22 cellular contexts compared by ENCODE assay signal in the genomic region with DNA sequence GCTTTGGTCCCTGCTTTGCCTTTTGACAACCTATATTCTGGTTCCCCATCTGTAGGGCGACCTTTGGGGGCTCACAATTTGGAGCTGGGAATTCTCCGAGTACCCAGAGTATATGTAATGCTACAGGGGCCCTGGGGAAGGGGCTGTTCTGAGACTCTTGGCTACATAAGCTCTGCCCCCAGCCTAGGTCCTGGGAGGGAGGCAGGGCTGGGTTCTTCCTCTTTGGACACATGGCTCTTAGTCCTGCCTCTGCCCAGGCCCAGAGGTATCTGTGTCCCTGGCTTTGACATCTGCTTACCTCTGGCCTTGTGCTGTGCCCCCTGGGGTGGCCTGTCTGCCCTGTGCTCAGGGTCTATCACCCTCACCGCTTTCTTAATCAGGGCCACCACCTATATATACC.
"Had no signal": no experiment of that assay in that cellular context is flagged by ENCODE, and none has a peak within 500 bp of the region (broad histone marks: within the 10 kb centered on the region; RNA-seq: fewer than 3 reads in every experiment).

No MANE protein-coding gene starts in this region.

- H3K36me3 Mint-ChIP-seq: activated naive CD8-positive, alpha-beta T cell treated with anti-CD3 and anti-CD28 coated beads, Interleukin-2, amount 10 ng/mL, durations not matched to agents 7 days and 5 days had no signal

- H3K27ac ChIP-seq: adrenal gland had no signal

- H3K27me3 Mint-ChIP-seq: activated CD4-positive, alpha-beta memory T cell treated with anti-CD3 and anti-CD28 coated beads, Interleukin-2, amount 10 ng/mL, durations not matched to agents 7 days and 5 days had no signal

- H3K4me3 ChIP-seq: adrenal gland, MG63 had no signal

- H3K4me3 Mint-ChIP-seq: activated CD4-positive, alpha-beta memory T cell treated with anti-CD3 and anti-CD28 coated beads, Interleukin-2, amount 10 ng/mL, durations not matched to agents 7 days and 5 days; activated CD4-positive, alpha-beta T cell treated with anti-CD3 and anti-CD28 coated beads for 36 hours; activated naive CD8-positive, alpha-beta T cell treated with anti-CD3 and anti-CD28 coated beads, Interleukin-2, amount 10 ng/mL, durations not matched to agents 7 days and 5 days; activated T-helper 17 cell treated with anti-CD3 and anti-CD28 coated beads, Interleukin-2, amount 50 U/mL, for 72 hours; T-helper 17 cell had no signal

- H3K9me3 ChIP-seq: adrenal gland, MG63 had no signal

- H3K4me1 ChIP-seq: adrenal gland had no signal

- H3K27me3 ChIP-seq: adrenal gland, MG63 had no signal

- H3K36me3 ChIP-seq: adrenal gland, MG63 had no signal

- DNase-seq: activated CD4-positive, alpha-beta memory T cell treated with anti-CD3 and anti-CD28 coated beads, Interleukin-2, amount 10 ng/mL, durations not matched to agents 7 days and 5 days; activated CD4-positive, alpha-beta T cell treated with anti-CD3 and anti-CD28 coated beads for 36 hours; activated CD4-positive, alpha-beta T cell treated with anti-CD3 and anti-CD28 coated beads, Interleukin-2, amount 50 U/mL, for 1 hour; activated CD4-positive, CD25-positive, alpha-beta regulatory T cell; activated naive CD4-positive, alpha-beta T cell treated with anti-CD3 and anti-CD28 coated beads, Interleukin-2, amount 50 U/mL, for 16 hours; activated naive CD8-positive, alpha-beta T cell treated with anti-CD3 and anti-CD28 coated beads, Interleukin-2, amount 10 ng/mL, durations not matched to agents 7 days and 5 days; activated T-cell treated with anti-CD3 and anti-CD28 coated beads for 4 hours; activated T-cell treated with anti-CD3 and anti-CD28 coated beads, Interleukin-2, amount 50 U/mL, for 48 hours; adrenal gland; anterior cingulate cortex; caudate nucleus; MG63; NCI-H1105; NCI-H1436; NCI-H1694 treated with DMSO at 0.1 percent for 48 hours; NCI-H2081; NCI-H446; NCI-H524; SIG-M5; T-helper 17 cell; T-helper 9 cell had no signal

- H3K27ac Mint-ChIP-seq: activated CD4-positive, alpha-beta memory T cell treated with anti-CD3 and anti-CD28 coated beads, Interleukin-2, amount 10 ng/mL, durations not matched to agents 7 days and 5 days; activated CD4-positive, alpha-beta T cell treated with anti-CD3 and anti-CD28 coated beads for 36 hours; activated naive CD8-positive, alpha-beta T cell treated with anti-CD3 and anti-CD28 coated beads, Interleukin-2, amount 10 ng/mL, durations not matched to agents 7 days and 5 days; activated T-helper 17 cell treated with anti-CD3 and anti-CD28 coated beads, Interleukin-2, amount 50 U/mL, for 72 hours; T-helper 17 cell had no signal

- H3K4me1 Mint-ChIP-seq: activated CD4-positive, alpha-beta memory T cell treated with anti-CD3 and anti-CD28 coated beads, Interleukin-2, amount 10 ng/mL, durations not matched to agents 7 days and 5 days; activated CD4-positive, alpha-beta T cell treated with anti-CD3 and anti-CD28 coated beads for 36 hours; activated naive CD8-positive, alpha-beta T cell treated with anti-CD3 and anti-CD28 coated beads, Interleukin-2, amount 10 ng/mL, durations not matched to agents 7 days and 5 days; activated T-helper 17 cell treated with anti-CD3 and anti-CD28 coated beads, Interleukin-2, amount 50 U/mL, for 72 hours; T-helper 17 cell had no signal

- ATAC-seq: activated CD4-positive, alpha-beta T cell treated with anti-CD3 and anti-CD28 coated beads for 36 hours; activated T-helper 17 cell treated with anti-CD3 and anti-CD28 coated beads, Interleukin-2, amount 50 U/mL, for 72 hours; T-helper 17 cell had no signal

- H3K9me3 Mint-ChIP-seq: activated CD4-positive, alpha-beta memory T cell treated with anti-CD3 and anti-CD28 coated beads, Interleukin-2, amount 10 ng/mL, durations not matched to agents 7 days and 5 days; activated naive CD8-positive, alpha-beta T cell treated with anti-CD3 and anti-CD28 coated beads, Interleukin-2, amount 10 ng/mL, durations not matched to agents 7 days and 5 days; activated T-helper 17 cell treated with anti-CD3 and anti-CD28 coated beads, Interleukin-2, amount 50 U/mL, for 72 hours had no signal
